ENCODE assay signal across 8 cellular contexts in the genomic region with DNA sequence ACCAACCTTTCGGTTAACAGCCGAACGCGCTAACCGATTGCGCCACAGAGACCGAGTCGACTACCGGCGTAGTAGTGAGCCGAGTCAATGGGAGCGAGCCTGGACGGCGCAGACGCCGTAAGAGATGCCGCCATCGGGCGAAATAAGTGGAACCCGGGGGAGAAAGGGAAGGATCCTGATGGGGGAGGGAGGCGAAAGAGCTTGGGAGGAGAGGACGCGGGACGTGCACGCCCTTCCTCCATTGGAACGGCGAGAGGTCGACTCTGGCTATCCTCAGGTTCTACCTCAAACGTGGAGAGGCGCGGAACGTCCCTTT. TPM values are rescaled to one million over a fixed set of nuclear protein-coding genes. Genes with fewer than 3 reads are reported as not detected.
DNase-seq lines count a peak whose midpoint lies in the region; ATAC-seq and TF ChIP-seq lines count a peak whose summit lies in the region.

No MANE protein-coding gene starts in this region.

- H3K27me3 ChIP-seq in AG04450 (ENCODE audit: control insufficient read depth, insufficient read depth, low read length), result no peaks in the 10 kb centered on the region
- H3K27me3 ChIP-seq in fibroblast of lung (ENCODE audit: control insufficient read depth, insufficient read depth, low read length), result no peaks in the 10 kb centered on the region
- H3K27me3 ChIP-seq in naive thymus-derived CD4-positive, alpha-beta T cell (ENCODE audit: control insufficient read depth in 2 of 2, insufficient read depth in 2 of 2, low read length in 2 of 2), result peaks cover 9% of the 10 kb centered on the region in 2 donors

- peaks cover 12% of the 10 kb centered on the region for H3K27me3 Mint-ChIP-seq in activated T-helper 17 cell treated with anti-CD3 and anti-CD28 coated beads, Interleukin-2, amount 50 U/mL, for 72 hours
- H3K27me3 Mint-ChIP-seq in naive thymus-derived CD4-positive, alpha-beta T cell, result peaks cover 14 to 34% (median 22%) of the 10 kb centered on the region in 5 donors
- H3K27me3 Mint-ChIP-seq in stimulated activated memory B cell treated with anti-CD40 and anti-IgM and Interleukin-4, amounts not matched to agents 10 μg/mL and 1 μg/mL and 100 μg/mL, for 72 hours, result peaks cover 36% of the 10 kb centered on the region

- H3K4me3 ChIP-seq in AG04450 (ENCODE audit: low read depth, low read length) (peak overlapping the region; percentile 99), fibroblast of lung (replicated peaks in 1 of 4; ENCODE audit: control extremely low read depth in 1 of 4, insufficient read depth in 1 of 4, low read depth in 3 of 4, low read length in 4 of 4) (peak overlapping the region; percentile 71 to 85 (median 78))
- peak overlapping the region; percentile 95 for H3K4me3 ChIP-seq in naive thymus-derived CD4-positive, alpha-beta T cell (ENCODE audit: low read length)

- POLR2A ChIA-PET in AG04450 (lab: Yijun Ruan, JAX), result interaction anchor here (0.6 to 1.2 kb wide), 5 partner anchors 21 to 167 kb away, joined by 3 to 11 read pairs (median 4); partner anchors contain the start of genes LASP1 and RPL23
- POLR2A ChIA-PET in naive thymus-derived CD4-positive, alpha-beta T cell (lab: Charles Lee), result interaction anchor here (0.7 to 2.0 kb wide), 18 partner anchors 13 to 1571 kb away, joined by 3 to 21 read pairs (median 6); partner anchors contain the start of genes CISD3, CWC25, LASP1 and MLLT6

- H3K4me1 ChIP-seq in fibroblast of lung (ENCODE audit: control insufficient read depth, extremely low read depth, insufficient read depth, low read length), result peaks cover 2% of the 10 kb centered on the region
- H3K4me1 ChIP-seq in naive thymus-derived CD4-positive, alpha-beta T cell (ENCODE audit: control insufficient read depth in 2 of 2, insufficient read depth in 2 of 2, low read length in 2 of 2), result peaks cover 31 to 54% of the 10 kb centered on the region in 2 donors

- H3K9me3 ChIP-seq in AG04450 (ENCODE audit: control insufficient read depth, insufficient read depth, low read length) (peaks cover 8% of the 10 kb centered on the region; the same call in 1 of the 2 replicates), KOPT-K1 (ENCODE audit: insufficient read depth, low read length, poor library complexity, severe bottlenecking) (no peaks in the 10 kb centered on the region), fibroblast of lung (ENCODE audit: control insufficient read depth, insufficient read depth, low read depth, low read length) (no peaks in the 10 kb centered on the region)
- H3K9me3 ChIP-seq in naive thymus-derived CD4-positive, alpha-beta T cell (ENCODE audit: control insufficient read depth in 2 of 3, low read length in 3 of 3), result no peaks in the 10 kb centered on the region

- H2AFZ ChIP-seq in fibroblast of lung (ENCODE audit: low read length), result peak overlapping the region; percentile 71

- TF ChIP-seq CTCF in AG04450 (IDR thresholded peaks at IDR 0.05; ENCODE audit: low read depth, low read length) (no peak), fibroblast of lung (conservative IDR thresholded peaks at IDR 0.05 in 1 of 2, IDR thresholded peaks at IDR 0.05 in 1 of 2; ENCODE audit: low read depth in 1 of 2, low read length in 2 of 2) (no peak)

- no peaks in the 10 kb centered on the region for H3K9me3 Mint-ChIP-seq in activated T-helper 17 cell treated with anti-CD3 and anti-CD28 coated beads, Interleukin-2, amount 50 U/mL, for 72 hours
- H3K9me3 Mint-ChIP-seq in naive thymus-derived CD4-positive, alpha-beta T cell, result peaks cover 0 to 12% (median 0%) of the 10 kb centered on the region in 11 donors
- no peaks in the 10 kb centered on the region for H3K9me3 Mint-ChIP-seq in stimulated activated memory B cell treated with anti-CD40 and anti-IgM and Interleukin-4, amounts not matched to agents 10 μg/mL and 1 μg/mL and 100 μg/mL, for 72 hours

- peak overlapping the region; percentile 70 for H3K27ac ChIP-seq in AG04450 (ENCODE audit: low read depth, low read length)
- peak overlapping the region; percentile 73 for H3K27ac ChIP-seq in KOPT-K1 (ENCODE audit: low read depth, low read length, poor library complexity, severe bottlenecking)
- peak overlapping the region; percentile 80 for H3K27ac ChIP-seq in fibroblast of lung (ENCODE audit: insufficient read depth, low read length)
- peak overlapping the region; percentile 83 for H3K27ac ChIP-seq in naive thymus-derived CD4-positive, alpha-beta T cell (ENCODE audit: low read depth, low read length)

- CTCF ChIA-PET in AG04450 (lab: Charles Lee), result interaction anchor here (1.2 kb wide), 1 partner anchor 17 kb away, joined by 5 read pairs; no protein-coding TSS in a partner anchor
- CTCF ChIA-PET in naive thymus-derived CD4-positive, alpha-beta T cell (lab: Charles Lee), result interaction anchor here (1.0 to 1.4 kb wide), 3 partner anchors 76 to 164 kb away, joined by 3 to 6 read pairs (median 4); partner anchors contain the start of gene LASP1

- peaks cover 59% of the 10 kb centered on the region for H3K36me3 Mint-ChIP-seq in activated T-helper 17 cell treated with anti-CD3 and anti-CD28 coated beads, Interleukin-2, amount 50 U/mL, for 72 hours (ENCODE audit: low read depth)
- peaks cover 4 to 17% (median 13%) of the 10 kb centered on the region in 5 donors for H3K36me3 Mint-ChIP-seq in naive thymus-derived CD4-positive, alpha-beta T cell
- H3K36me3 Mint-ChIP-seq in stimulated activated memory B cell treated with anti-CD40 and anti-IgM and Interleukin-4, amounts not matched to agents 10 μg/mL and 1 μg/mL and 100 μg/mL, for 72 hours, result peaks cover 12% of the 10 kb centered on the region

- DNase-seq in AG04450 (ENCODE audit: low read depth, low spot score) (peak; percentile 81), RKO (ENCODE audit: low spot score) (peak; percentile 80), fibroblast of lung (ENCODE audit: low read depth in 2 of 2) (peak; percentile 79 to 89)
- DNase-seq in naive thymus-derived CD4-positive, alpha-beta T cell, result peak; percentile 78 to 93 (median 89)

- H3K79me2 ChIP-seq in fibroblast of lung (ENCODE audit: control insufficient read depth, insufficient read depth, low read length), result peaks cover 33% of the 10 kb centered on the region

- peaks cover 27% of the 10 kb centered on the region for H3K4me1 Mint-ChIP-seq in activated T-helper 17 cell treated with anti-CD3 and anti-CD28 coated beads, Interleukin-2, amount 50 U/mL, for 72 hours
- H3K4me1 Mint-ChIP-seq in naive thymus-derived CD4-positive, alpha-beta T cell, result peaks cover 37 to 59% (median 47%) of the 10 kb centered on the region in 7 donors
- H3K4me1 Mint-ChIP-seq in stimulated activated memory B cell treated with anti-CD40 and anti-IgM and Interleukin-4, amounts not matched to agents 10 μg/mL and 1 μg/mL and 100 μg/mL, for 72 hours, result peaks cover 46% of the 10 kb centered on the region

- peak overlapping the region; percentile 95 for H3K27ac Mint-ChIP-seq in activated T-helper 17 cell treated with anti-CD3 and anti-CD28 coated beads, Interleukin-2, amount 50 U/mL, for 72 hours
- peak overlapping the region; percentile 91 to 99 (median 97) for H3K27ac Mint-ChIP-seq in naive thymus-derived CD4-positive, alpha-beta T cell
- H3K27ac Mint-ChIP-seq in stimulated activated memory B cell treated with anti-CD40 and anti-IgM and Interleukin-4, amounts not matched to agents 10 μg/mL and 1 μg/mL and 100 μg/mL, for 72 hours, result peak overlapping the region; percentile 85

- peak overlapping the region; percentile 78 for H3K4me2 ChIP-seq in fibroblast of lung (ENCODE audit: extremely low read depth, insufficient read depth, low read length)

- peak overlapping the region; percentile 86 for H3K4me3 Mint-ChIP-seq in activated T-helper 17 cell treated with anti-CD3 and anti-CD28 coated beads, Interleukin-2, amount 50 U/mL, for 72 hours
- peak overlapping the region; percentile 89 to 100 (median 98) for H3K4me3 Mint-ChIP-seq in naive thymus-derived CD4-positive, alpha-beta T cell
- H3K4me3 Mint-ChIP-seq in stimulated activated memory B cell treated with anti-CD40 and anti-IgM and Interleukin-4, amounts not matched to agents 10 μg/mL and 1 μg/mL and 100 μg/mL, for 72 hours, result peak overlapping the region; percentile 92

- peaks cover 30% of the 10 kb centered on the region for H3K36me3 ChIP-seq in KOPT-K1 (ENCODE audit: insufficient read depth, low read length)
- peaks cover 5% of the 10 kb centered on the region for H3K36me3 ChIP-seq in fibroblast of lung (ENCODE audit: control insufficient read depth, insufficient read depth, low read length)
- peaks cover 0 to 23% (median 12%) of the 10 kb centered on the region in 3 experiments for H3K36me3 ChIP-seq in naive thymus-derived CD4-positive, alpha-beta T cell (ENCODE audit: control insufficient read depth in 2 of 3, insufficient read depth in 3 of 3, low read length in 3 of 3)

- intact Hi-C loops in naive thymus-derived CD4-positive, alpha-beta T cell (cut with micrococcal nuclease), result loop anchor here (1.0 to 10.0 kb wide), 15 partner anchors 17 to 483 kb away; partner anchors contain the start of genes CISD3 (in 2 of the 2), CWC25 (in 2 of the 2), PIP4K2B (in 2 of the 2) and RPL23 (in 2 of the 2)

- H3K9ac ChIP-seq in fibroblast of lung (ENCODE audit: insufficient read depth, low read length), result peak overlapping the region; percentile 11

- peak; percentile 23 for ATAC-seq in GM19351 (IDR thresholded peaks at IDR 0.05; ENCODE audit: unreplicated experiment)
- ATAC-seq in activated T-helper 17 cell treated with anti-CD3 and anti-CD28 coated beads, Interleukin-2, amount 50 U/mL, for 72 hours (replicated peaks), result peak; percentile 42
- ATAC-seq in naive thymus-derived CD4-positive, alpha-beta T cell, result peak; percentile 52
- ATAC-seq in stimulated activated memory B cell treated with anti-CD40 and anti-IgM and Interleukin-4, amounts not matched to agents 10 μg/mL and 1 μg/mL and 100 μg/mL, for 72 hours, result peak; percentile 55

- no peaks in the 10 kb centered on the region for H4K20me1 ChIP-seq in fibroblast of lung (ENCODE audit: control insufficient read depth, extremely low read depth, insufficient read depth, low read length)

RNA-seq across cellular contexts. Expression of gene PSMB3, which starts 0.8 kb away (rescaled TPM):
- polyA plus RNA-seq in AG04450 (2011; rRNA removed) (234 and 276 TPM in 2 replicates), fibroblast of lung (210 and 334 TPM in 2 replicates)
- 220 and 283 TPM in 2 replicates for polyA minus RNA-seq in AG04450 (2011; rRNA and poly(A)+ RNA removed)
- total RNA-seq in activated T-helper 17 cell treated with anti-CD3 and anti-CD28 coated beads, Interleukin-2, amount 50 U/mL, for 72 hours, result 100 to 1,000 TPM; 235 to 375 TPM
- 215 and 299 TPM in 2 replicates for total RNA-seq in fibroblast of lung
- polyA plus RNA-seq in fibroblast of lung (2012), result 196 and 333 TPM in 2 replicates
- polyA minus RNA-seq in fibroblast of lung (ENCODE audit: low replicate concordance), result 291 and 439 TPM in 2 replicates
- 100 to 1,000 TPM in 2 of 5 experiments, 10 to 100 TPM in 3; 60.8 to 287 (median 92.1) TPM for total RNA-seq in naive thymus-derived CD4-positive, alpha-beta T cell
- polyA plus RNA-seq in naive thymus-derived CD4-positive, alpha-beta T cell, result 100 to 1,000 TPM; 382 to 410 TPM

RNA-seq across cellular contexts. Expression of gene PCGF2, which starts 3.6 kb away (rescaled TPM):
- polyA plus RNA-seq in AG04450 (2011; rRNA removed) (13.5 and 18.0 TPM in 2 replicates), fibroblast of lung (8.0 and 10.5 TPM in 2 replicates)
- polyA minus RNA-seq in AG04450 (2011; rRNA and poly(A)+ RNA removed), result 19.4 and 29.5 TPM in 2 replicates
- 1 to 10 TPM; 1.6 to 4.3 TPM for total RNA-seq in activated T-helper 17 cell treated with anti-CD3 and anti-CD28 coated beads, Interleukin-2, amount 50 U/mL, for 72 hours
- total RNA-seq in fibroblast of lung, result 2.3 and 4.0 TPM in 2 replicates
- polyA plus RNA-seq in fibroblast of lung (2012), result 35.7 and 39.0 TPM in 2 replicates
- polyA minus RNA-seq in fibroblast of lung (ENCODE audit: low replicate concordance), result 34.4 and 47.9 TPM in 2 replicates
- 1 to 10 TPM in 1 of 5 experiments, under 1 TPM in 1, not detected in 3; 0.34 to 2.7 TPM for total RNA-seq in naive thymus-derived CD4-positive, alpha-beta T cell
- under 1 TPM in 1 of 2 donors, not detected in 1; 0.09 TPM for polyA plus RNA-seq in naive thymus-derived CD4-positive, alpha-beta T cell

RNA-seq across cellular contexts. Expression of gene CISD3, which starts 21.6 kb away (rescaled TPM):
- polyA plus RNA-seq in AG04450 (2011; rRNA removed), result 6.5 and 9.8 TPM in 2 replicates
- 2.7 and 2.8 TPM in 2 replicates for polyA minus RNA-seq in AG04450 (2011; rRNA and poly(A)+ RNA removed)
- total RNA-seq in activated T-helper 17 cell treated with anti-CD3 and anti-CD28 coated beads, Interleukin-2, amount 50 U/mL, for 72 hours, result 10 to 100 TPM; 36.1 to 57.3 TPM
- total RNA-seq in fibroblast of lung, result 4.0 and 4.4 TPM in 2 replicates
- 5.7 and 7.6 TPM in 2 replicates for polyA plus RNA-seq in fibroblast of lung
- 26.6 and 36.9 TPM in 2 replicates for polyA plus RNA-seq in fibroblast of lung (2012)
- polyA minus RNA-seq in fibroblast of lung (ENCODE audit: low replicate concordance), result 14.4 and 14.9 TPM in 2 replicates
- 10 to 100 TPM in 3 of 5 experiments, 1 to 10 TPM in 2; 8.0 to 39.6 (median 12.9) TPM for total RNA-seq in naive thymus-derived CD4-positive, alpha-beta T cell
- polyA plus RNA-seq in naive thymus-derived CD4-positive, alpha-beta T cell, result 10 to 100 TPM; 33.0 to 39.0 TPM

RNA-seq across cellular contexts. Expression of gene MLLT6, which starts 46.7 kb away (rescaled TPM):
- polyA plus RNA-seq in AG04450 (2011; rRNA removed) (16.4 and 17.3 TPM in 2 replicates), fibroblast of lung (14.3 and 15.4 TPM in 2 replicates)
- 26.2 and 35.4 TPM in 2 replicates for polyA minus RNA-seq in AG04450 (2011; rRNA and poly(A)+ RNA removed)
- 100 to 1,000 TPM; 232 to 395 TPM for total RNA-seq in activated T-helper 17 cell treated with anti-CD3 and anti-CD28 coated beads, Interleukin-2, amount 50 U/mL, for 72 hours
- total RNA-seq in fibroblast of lung, result 17.7 and 20.0 TPM in 2 replicates
- 14.2 and 18.2 TPM in 2 replicates for polyA plus RNA-seq in fibroblast of lung (2012)
- polyA minus RNA-seq in fibroblast of lung (ENCODE audit: low replicate concordance), result 17.6 and 34.5 TPM in 2 replicates
- total RNA-seq in naive thymus-derived CD4-positive, alpha-beta T cell, result 100 to 1,000 TPM; 287 to 533 (median 384) TPM
- 10 to 100 TPM; 10.2 to 11.7 TPM for polyA plus RNA-seq in naive thymus-derived CD4-positive, alpha-beta T cell

RNA-seq across cellular contexts. Expression of gene PIP4K2B, which starts 47.6 kb away (rescaled TPM):
- polyA plus RNA-seq in AG04450 (2011; rRNA removed), result 36.8 and 38.6 TPM in 2 replicates
- 59.5 and 82.8 TPM in 2 replicates for polyA minus RNA-seq in AG04450 (2011; rRNA and poly(A)+ RNA removed)
- total RNA-seq in activated T-helper 17 cell treated with anti-CD3 and anti-CD28 coated beads, Interleukin-2, amount 50 U/mL, for 72 hours, result 10 to 100 TPM; 37.1 to 43.8 TPM
- 38.5 and 43.8 TPM in 2 replicates for total RNA-seq in fibroblast of lung
- 30.6 and 33.5 TPM in 2 replicates for polyA plus RNA-seq in fibroblast of lung
- polyA plus RNA-seq in fibroblast of lung (2012), result 34.7 and 34.9 TPM in 2 replicates
- polyA minus RNA-seq in fibroblast of lung (ENCODE audit: low replicate concordance), result 54.0 and 77.6 TPM in 2 replicates
- total RNA-seq in naive thymus-derived CD4-positive, alpha-beta T cell, result 10 to 100 TPM; 32.4 to 67.9 (median 49.1) TPM
- polyA plus RNA-seq in naive thymus-derived CD4-positive, alpha-beta T cell, result 10 to 100 TPM; 17.5 to 18.6 TPM

Comparison
In these comparisons a context has a peak if more than half of its experiments do, and no peak if none do; other contexts are left out.
1. Peak in every context shown above with its lines: DNase-seq, ATAC-seq, H3K4me3 ChIP-seq and H3K27ac ChIP-seq.